Comparison of ENCODE assay signal across 8 cellular contexts in genomic region chr19:8654591-8655339, GRCh38. TPM values are rescaled to one million over a fixed set of nuclear protein-coding genes. Genes with fewer than 3 reads are reported as not detected.
DNase-seq lines count a peak whose midpoint lies in the region; ATAC-seq and TF ChIP-seq lines count a peak whose summit lies in the region.

No MANE protein-coding gene starts in this region.

- peak overlapping the region; percentile 70 for H3K4me2 ChIP-seq in GM23338

- CTCF ChIA-PET in Panc1 (lab: Charles Lee), result interaction anchor here (0.6 kb wide), 1 partner anchor 74 kb away, joined by 3 read pairs; no protein-coding TSS in a partner anchor

- H3K4me3 ChIP-seq in GM23338 (peak overlapping the region; percentile 40), Panc1 (ENCODE audit: low read depth in 2 of 2, low read length in 2 of 2) (peak overlapping the region in 1 of 2 experiments; percentile 34; a peak in 2 of 4 replicates), fibroblast of the aortic adventitia (ENCODE audit: low read depth, low read length) (no peak overlapping the region), transverse colon (peak overlapping the region in 3 of 4 donors; percentile 13 to 28 (median 18))

- H4K20me1 ChIP-seq in GM23338 (replicated peaks; ENCODE audit: insufficient read depth), result no peaks in the 10 kb centered on the region

- H3K27me3 ChIP-seq in GM23338 (ENCODE audit: insufficient read depth), result no peaks in the 10 kb centered on the region
- H3K27me3 ChIP-seq in Panc1 (ENCODE audit: control insufficient read depth, insufficient read depth, low read length), result no peaks in the 10 kb centered on the region
- H3K27me3 ChIP-seq in transverse colon, result peaks cover 4% of the 10 kb centered on the region

- no TSS peak for BruUV-seq in Panc1 (replicated peaks; lab: Mats Ljungman, UMichigan)

- POLR2A ChIA-PET in Panc1 (lab: Charles Lee), result no interaction called here

- TF ChIP-seq CTCF in GM23338 (conservative IDR thresholded peaks at IDR 0.05; ENCODE audit: low read depth in 2 of 2), result peak; percentile 85 to 87
- peak; percentile 94 for TF ChIP-seq CTCF in Panc1 (IDR thresholded peaks at IDR 0.05)
- peak; percentile 96 for TF ChIP-seq CTCF in fibroblast of the aortic adventitia (IDR thresholded peaks at IDR 0.05; ENCODE audit: insufficient read depth, low read length)
- peak; percentile 99 for TF ChIP-seq CTCF in osteocyte (IDR thresholded peaks at IDR 0.05)
- TF ChIP-seq CTCF in transverse colon (IDR thresholded peaks at IDR 0.05), result peak; percentile 95 to 100 (median 99)

- DNase-seq in AG08395 (ENCODE audit: low spot score) (peak; percentile 71), GM23338 (ENCODE audit: low spot score) (peak; percentile 84), Panc1 (ENCODE audit: low read depth, low spot score) (peak; percentile 33), fibroblast of the aortic adventitia (ENCODE audit: low read depth) (peak; percentile 45), osteocyte (ENCODE audit: extremely low spot score, unreplicated experiment) (peak; percentile 88), transverse colon (peak; percentile 50)
- DNase-seq in activated T-cell treated with anti-CD3 and anti-CD28 coated beads, Interleukin-2, amount 50 U/mL, for 72 hours, result peak; percentile 63 to 71

- H3K4me1 Mint-ChIP-seq in GM23338 (no peaks in the 10 kb centered on the region), osteocyte (ENCODE audit: unreplicated experiment) (peaks cover 9% of the 10 kb centered on the region)
- H3K4me1 Mint-ChIP-seq in activated T-cell treated with anti-CD3 and anti-CD28 coated beads, Interleukin-2, amount 50 U/mL, for 72 hours (ENCODE audit: low read depth), result peaks cover 18% of the 10 kb centered on the region

- peak overlapping the region; percentile 99 for H2AFZ ChIP-seq in GM23338

- H3K36me3 Mint-ChIP-seq in GM23338 (ENCODE audit: low read depth), result peaks cover 25% of the 10 kb centered on the region
- H3K36me3 Mint-ChIP-seq in activated T-cell treated with anti-CD3 and anti-CD28 coated beads, Interleukin-2, amount 50 U/mL, for 72 hours (ENCODE audit: insufficient read depth in 2 of 2), result no peaks in the 10 kb centered on the region
- no peaks in the 10 kb centered on the region for H3K36me3 Mint-ChIP-seq in osteocyte (ENCODE audit: unreplicated experiment)

- H3K79me2 ChIP-seq in GM23338 (replicated peaks; ENCODE audit: insufficient read depth), result no peaks in the 10 kb centered on the region

- H3K27ac ChIP-seq in GM23338 (ENCODE audit: low read depth) (no peak overlapping the region), Panc1 (ENCODE audit: low read length) (peak overlapping the region; percentile 32), transverse colon (no peak overlapping the region)

- H3K4me3 Mint-ChIP-seq in GM23338, result no peak overlapping the region
- peak overlapping the region; percentile 59 to 62 for H3K4me3 Mint-ChIP-seq in activated T-cell treated with anti-CD3 and anti-CD28 coated beads, Interleukin-2, amount 50 U/mL, for 72 hours
- H3K4me3 Mint-ChIP-seq in osteocyte (ENCODE audit: unreplicated experiment), result peak overlapping the region; percentile 44

- H3K9me3 Mint-ChIP-seq in GM23338 (peaks cover 78% of the 10 kb centered on the region), osteocyte (ENCODE audit: unreplicated experiment) (no peaks in the 10 kb centered on the region)
- H3K9me3 Mint-ChIP-seq in activated T-cell treated with anti-CD3 and anti-CD28 coated beads, Interleukin-2, amount 50 U/mL, for 72 hours, result no peaks in the 10 kb centered on the region

- no peak overlapping the region for H3K27ac Mint-ChIP-seq in GM23338
- no peak overlapping the region for H3K27ac Mint-ChIP-seq in activated T-cell treated with anti-CD3 and anti-CD28 coated beads, Interleukin-2, amount 50 U/mL, for 72 hours
- no peak overlapping the region for H3K27ac Mint-ChIP-seq in osteocyte (ENCODE audit: unreplicated experiment)

- no peaks in the 10 kb centered on the region for H3F3A ChIP-seq in GM23338 (replicated peaks; ENCODE audit: low read depth)

- H3K9me3 ChIP-seq in Panc1 (ENCODE audit: control insufficient read depth, insufficient read depth, low read depth, low read length) (no peaks in the 10 kb centered on the region), transverse colon (no peaks in the 10 kb centered on the region)

- WGBS in transverse colon (ENCODE audit: low coverage in 1 of 2), 2 donors, result 0 to 6% methylated on average over 11 to 15 of the region's 15 CpGs

- H3K27me3 Mint-ChIP-seq in GM23338 (ENCODE audit: insufficient read depth, low read depth, poor library complexity) (peaks cover 11% of the 10 kb centered on the region), osteocyte (ENCODE audit: unreplicated experiment) (peaks cover 21% of the 10 kb centered on the region)
- H3K27me3 Mint-ChIP-seq in activated T-cell treated with anti-CD3 and anti-CD28 coated beads, Interleukin-2, amount 50 U/mL, for 72 hours (ENCODE audit: low read depth), result peaks cover 9% of the 10 kb centered on the region

- ATAC-seq in GM23338 (peak; percentile 89), Panc1 (peak; percentile 80), GM21360 (IDR thresholded peaks at IDR 0.05; ENCODE audit: unreplicated experiment) (no peak)
- ATAC-seq in activated T-cell treated with anti-CD3 and anti-CD28 coated beads, Interleukin-2, amount 50 U/mL, for 72 hours (replicated peaks in 1 of 2), result peak; percentile 65 to 79

- TF ChIP-seq POLR2A in transverse colon (IDR thresholded peaks at IDR 0.05), result no peak

- no peaks in the 10 kb centered on the region for H3K36me3 ChIP-seq in GM23338 (ENCODE audit: insufficient read depth)
- H3K36me3 ChIP-seq in Panc1 (ENCODE audit: control insufficient read depth, insufficient read depth, low read length), result no peaks in the 10 kb centered on the region
- no peaks in the 10 kb centered on the region for H3K36me3 ChIP-seq in transverse colon

- in situ Hi-C loops in Panc1 (cut with HindIII; ENCODE audit: low pct_unique_long_range_greater_than_20kb, low sequenced_read_pairs) (no loop called here), transverse colon (cut with MboI; ENCODE audit: low pct_ligation_motif_present in 1 of 4, low pct_unique_long_range_greater_than_20kb in 1 of 4, low sequenced_read_pairs in 3 of 4) (loop anchor here (10.0 to 25.0 kb wide), 2 partner anchors 420 to 433 kb away; partner anchors contain the start of gene OR1M1 (in 3 of the 4))

- intact Hi-C loops in Panc1 (cut with micrococcal nuclease; ENCODE audit: unreplicated experiment) (loop anchor here (2.0 to 10.0 kb wide), 2 partner anchors 40 to 420 kb away; no protein-coding TSS in a partner anchor), transverse colon (cut with DNase I; ENCODE audit: low total_unique reads) (loop anchor here (5.0 to 10.0 kb wide), 2 partner anchors 428 to 1590 kb away; partner anchors contain the start of gene ZNF557)

- H3K9me2 ChIP-seq in GM23338 (ENCODE audit: insufficient read depth), result no peaks in the 10 kb centered on the region

- no peaks in the 10 kb centered on the region for H3K4me1 ChIP-seq in GM23338 (ENCODE audit: insufficient read depth)
- H3K4me1 ChIP-seq in Panc1 (ENCODE audit: control insufficient read depth, insufficient read depth, low read length), result no peaks in the 10 kb centered on the region
- H3K4me1 ChIP-seq in transverse colon, result peaks cover 0 to 9% (median 1%) of the 10 kb centered on the region in 4 donors

- TF ChIP-seq EP300 in transverse colon (IDR thresholded peaks at IDR 0.05; ENCODE audit: low read depth), result no peak

TF ChIP-seq in GM23338, 12 proteins besides CTCF, POLR2A, EP300 and RAD21 (continues in another document):
- TF ChIP-seq NANOG (IDR thresholded peaks at IDR 0.05; ENCODE audit: borderline replicate concordance) (no peak), STAT1 (IDR thresholded peaks at IDR 0.05; ENCODE audit: unreplicated experiment) (no peak)

RNA-seq across cellular contexts. Expression of gene NFILZ, which starts 24.3 kb away (rescaled TPM):
- total RNA-seq in GM23338 (2014; rRNA removed; shearing (Covaris generic)), result not detected in 2 replicates
- polyA plus RNA-seq in GM23338 (2016; fragmentation: Nextera tagmentation; extraction: Ambion mirVana), result not detected in 2 replicates
- not detected for total RNA-seq in Panc1 (2021; ENCODE audit: unreplicated experiment)
- polyA plus RNA-seq in Panc1 (2012; ENCODE audit: insufficient read length), result not detected
- total RNA-seq in activated T-cell treated with anti-CD3 and anti-CD28 coated beads, Interleukin-2, amount 50 U/mL, for 72 hours, result not detected
- total RNA-seq in fibroblast of the aortic adventitia (ENCODE audit: low replicate concordance), result not detected in 2 replicates
- total RNA-seq in osteocyte, result not detected in 2 replicates
- total RNA-seq in transverse colon, result not detected

RNA-seq across cellular contexts. Expression of gene ACTL9, which starts 43.8 kb away (rescaled TPM):
- total RNA-seq in GM23338 (2014; rRNA removed; shearing (Covaris generic)), result not detected in 2 replicates
- polyA plus RNA-seq in GM23338 (2016; fragmentation: Nextera tagmentation; extraction: Ambion mirVana), result not detected in 2 replicates
- not detected for total RNA-seq in Panc1 (2021; ENCODE audit: unreplicated experiment)
- polyA plus RNA-seq in Panc1 (2012; ENCODE audit: insufficient read length), result not detected
- total RNA-seq in activated T-cell treated with anti-CD3 and anti-CD28 coated beads, Interleukin-2, amount 50 U/mL, for 72 hours, result not detected
- not detected in 2 replicates for total RNA-seq in fibroblast of the aortic adventitia (ENCODE audit: low replicate concordance)
- total RNA-seq in osteocyte, result not detected in 2 replicates
- total RNA-seq in transverse colon, result not detected

RNA-seq across cellular contexts. Expression of gene ADAMTS10, which starts 44.2 kb away (rescaled TPM):
- total RNA-seq in GM23338 (2014; rRNA removed; shearing (Covaris generic)), result 25.9 and 29.0 TPM in 2 replicates
- 4.8 and 5.0 TPM in 2 replicates for polyA plus RNA-seq in GM23338 (2016; fragmentation: Nextera tagmentation; extraction: Ambion mirVana)
- 10.0 TPM for total RNA-seq in Panc1 (2021; ENCODE audit: unreplicated experiment)
- polyA plus RNA-seq in Panc1 (2012; ENCODE audit: insufficient read length), result 16.6 TPM
- 1 to 10 TPM; 7.3 to 9.6 TPM for total RNA-seq in activated T-cell treated with anti-CD3 and anti-CD28 coated beads, Interleukin-2, amount 50 U/mL, for 72 hours
- 15.8 and 18.5 TPM in 2 replicates for total RNA-seq in fibroblast of the aortic adventitia (ENCODE audit: low replicate concordance)
- total RNA-seq in osteocyte, result 86.5 and 96.2 TPM in 2 replicates
- total RNA-seq in transverse colon, result 10 to 100 TPM in 3 of 4 donors, 1 to 10 TPM in 1; 5.2 to 62.8 (median 20.7) TPM

Comparison
In these comparisons a context has a peak if more than half of its experiments do, and no peak if none do; other contexts are left out.
1. DNase-seq: peak in every context shown above with its lines; median percentile 88 in osteocyte; 84 in GM23338; 71 in AG08395; 67 in activated T-cell treated with anti-CD3 and anti-CD28 coated beads, Interleukin-2, amount 50 U/mL, for 72 hours; 50 in transverse colon; 45 in fibroblast of the aortic adventitia; 33 in Panc1.